Comparison of ENCODE assay signal across 8 cellular contexts in genomic region chr16:88527186-88527936, GRCh38. TPM values are rescaled to one million over a fixed set of nuclear protein-coding genes. Genes with fewer than 3 reads are reported as not detected.
DNase-seq lines count a peak whose midpoint lies in the region; ATAC-seq and TF ChIP-seq lines count a peak whose summit lies in the region.

No MANE protein-coding gene starts in this region.

- ATAC-seq in thoracic aorta (ENCODE audit: insufficient number of reproducible peaks, low FRiP score, low read depth): no peak
- ATAC-seq in GM18858 (IDR thresholded peaks at IDR 0.05; ENCODE audit: unreplicated experiment): no peak

- H3K36me3 ChIP-seq in esophagus muscularis mucosa (peaks cover 0 to 18% (median 10%) of the 10 kb centered on the region in 4 donors), neural cell (ENCODE audit: insufficient read depth, low read length) (no peaks in the 10 kb centered on the region), thoracic aorta (no peaks in the 10 kb centered on the region)

- DNase-seq in NCI-H146 (lab: John Stamatoyannopoulos, UW) (peak; percentile 39), NCI-H146 treated with DMSO at 0.1 percent for 48 hours (lab: John Stamatoyannopoulos, UW; ENCODE audit: unreplicated experiment) (no peak), NCI-H748 (lab: John Stamatoyannopoulos, UW; ENCODE audit: unreplicated experiment) (peak; percentile 25), esophagus muscularis mucosa (ENCODE audit: extremely low spot score) (no peak), thoracic aorta (ENCODE audit: low spot score) (no peak)
- peak; percentile 73 for DNase-seq in activated T-cell treated with anti-CD3 and anti-CD28 coated beads, Interleukin-2, amount 50 U/mL, for 1 hour

- TF ChIP-seq CTCF in esophagus muscularis mucosa (IDR thresholded peaks at IDR 0.05): peak; percentile 79 to 93 (median 81)
- peak; percentile 90 for TF ChIP-seq CTCF in neural cell (IDR thresholded peaks at IDR 0.05; ENCODE audit: poor library complexity, severe bottlenecking)
- TF ChIP-seq CTCF in thoracic aorta (IDR thresholded peaks at IDR 0.05): peak; percentile 73

- no peak overlapping the region for H2AFZ ChIP-seq in neural cell (ENCODE audit: low read depth, low read length)

- H3K79me2 ChIP-seq in neural cell (replicated peaks; ENCODE audit: insufficient read depth, low read length): no peaks in the 10 kb centered on the region

- H3K4me1 ChIP-seq in esophagus muscularis mucosa: peaks cover 27 to 60% (median 41%) of the 10 kb centered on the region in 4 donors
- H3K4me1 ChIP-seq in thoracic aorta (ENCODE audit: control insufficient read depth in 1 of 2, low read depth in 2 of 2): no peaks in the 10 kb centered on the region

- H3K27me3 ChIP-seq in esophagus muscularis mucosa: peaks cover 0 to 46% (median 14%) of the 10 kb centered on the region in 4 donors
- H3K27me3 ChIP-seq in neural cell (ENCODE audit: insufficient read depth, low read depth, low read length): no peaks in the 10 kb centered on the region
- H3K27me3 ChIP-seq in thoracic aorta (replicated peaks; ENCODE audit: insufficient read depth): no peaks in the 10 kb centered on the region

- 28% methylated on average over 32 of the region's 32 CpGs for WGBS in esophagus muscularis mucosa

- no peaks in the 10 kb centered on the region for H3K9me3 ChIP-seq in esophagus muscularis mucosa
- H3K9me3 ChIP-seq in neural cell (ENCODE audit: low read length): no peaks in the 10 kb centered on the region
- H3K9me3 ChIP-seq in thoracic aorta: no peaks in the 10 kb centered on the region

- TF ChIP-seq EP300 in esophagus muscularis mucosa (IDR thresholded peaks at IDR 0.05) (no peak), neural cell (conservative IDR thresholded peaks at IDR 0.05; ENCODE audit: poor library complexity, severe bottlenecking) (no peak)

- H3K9me2 ChIP-seq in neural cell (ENCODE audit: insufficient read depth, low read length): no peaks in the 10 kb centered on the region

- H3K4me3 ChIP-seq in esophagus muscularis mucosa: no peak overlapping the region
- no peak overlapping the region for H3K4me3 ChIP-seq in neural cell (ENCODE audit: low read length)
- no peak overlapping the region for H3K4me3 ChIP-seq in thoracic aorta

- H3K9ac ChIP-seq in neural cell (ENCODE audit: low read length): no peak overlapping the region

- no peak for TF ChIP-seq POLR2A in esophagus muscularis mucosa (IDR thresholded peaks at IDR 0.05; ENCODE audit: low read depth)

- H4K20me1 ChIP-seq in neural cell (ENCODE audit: insufficient read depth): no peaks in the 10 kb centered on the region

- H3K27ac ChIP-seq in esophagus muscularis mucosa (replicated peaks in 1 of 4) (no peak overlapping the region), neural cell (ENCODE audit: low read length) (no peak overlapping the region), thoracic aorta (no peak overlapping the region)

- peak; percentile 90 for TF ChIP-seq RAD21 in neural cell (conservative IDR thresholded peaks at IDR 0.05)

- no peak overlapping the region for H3K4me2 ChIP-seq in neural cell (ENCODE audit: low read length)

- intact Hi-C loops in esophagus muscularis mucosa (cut with DNase I): loop anchor here (1.0 kb wide), 1 partner anchor 84 kb away; no protein-coding TSS in a partner anchor

- no peaks in the 10 kb centered on the region for H3F3A ChIP-seq in neural cell (ENCODE audit: insufficient read depth, low read length, poor library complexity, severe bottlenecking)

TF ChIP-seq in neural cell, 6 proteins besides CTCF, POLR2A, EP300 and RAD21:
- TF ChIP-seq MXI1 (conservative IDR thresholded peaks at IDR 0.05; ENCODE audit: poor library complexity, severe bottlenecking): no peak
- TF ChIP-seq SMC3 (conservative IDR thresholded peaks at IDR 0.05; ENCODE audit: poor library complexity): peak; percentile 89
- TF ChIP-seq TAF1 (IDR thresholded peaks at IDR 0.05; ENCODE audit: low read depth): no peak

RNA-seq across cellular contexts. Expression of gene ZC3H18, which starts 42.8 kb away (rescaled TPM):
- 10 to 100 TPM; 15.9 to 29.1 (median 26.6) TPM for total RNA-seq in esophagus muscularis mucosa
- polyA plus RNA-seq in neural cell: 12.8 and 17.5 TPM in 2 replicates
- polyA minus RNA-seq in neural cell: 20.9 and 23.2 TPM in 2 replicates
- 10 to 100 TPM; 21.8 to 30.3 TPM for total RNA-seq in thoracic aorta

Comparison
In these comparisons a context has a peak if more than half of its experiments do, and no peak if none do; other contexts are left out.
1. DNase-seq: peak in NCI-H146 (single experiment), NCI-H748 (single experiment) and activated T-cell treated with anti-CD3 and anti-CD28 coated beads, Interleukin-2, amount 50 U/mL, for 1 hour (single experiment); none in NCI-H146 treated with DMSO at 0.1 percent for 48 hours (single experiment), esophagus muscularis mucosa (single experiment) and thoracic aorta (single experiment).
2. Peak in every context shown above with its lines, with median percentiles within 50 percentile points of each other: CTCF ChIP-seq.